In genomic region chr1:236179634-236180033, GRCh38 we compare ENCODE assay signal across 30 cellular contexts.
"Had no signal": no experiment of that assay in that cellular context is flagged by ENCODE, and none has a peak within 500 bp of the region (broad histone marks: within the 10 kb centered on the region; RNA-seq: fewer than 3 reads in every experiment).

No MANE protein-coding gene starts in this region.

- H3K4me1 ChIP-seq: prostate gland, right atrium auricular region, right lobe of liver, sigmoid colon, suprapubic skin, testis, tibial artery, vagina had no signal

- FAIRE-seq: pancreas, small intestine, urothelium cell line had no signal

- H3K27me3 ChIP-seq: neutrophil, pancreas, right atrium auricular region, right lobe of liver, sigmoid colon, suprapubic skin, testis, tibial artery, transverse colon, vagina had no signal

- H3K36me3 Mint-ChIP-seq: natural killer cell had no signal

- H3K36me3 ChIP-seq: neutrophil, pancreas, prostate gland had no signal

- DNase-seq: naive thymus-derived CD4-positive, alpha-beta T cell; natural killer cell; nucleus accumbens; pancreas; retina; right lobe of liver; sigmoid colon; small intestine; stimulated activated CD4-positive, alpha-beta T cell treated with anti-CD3 and anti-CD28 coated beads, Interleukin-15, amount 100 ng/mL, for 24 hours; stimulated activated CD4-positive, alpha-beta T cell treated with anti-CD3 and anti-CD28 coated beads, Interleukin-2, amount 100 ng/mL, for 24 hours; stimulated activated CD4-positive, alpha-beta T cell treated with anti-CD3 and anti-CD28 coated beads, Interleukin-2, amount 100 ng/mL, for 48 hours; stimulated activated CD4-positive, alpha-beta T cell treated with anti-CD3 and anti-CD28 coated beads, Interleukin-4, amount 100 ng/mL, for 4 hours; stimulated activated CD8-positive, alpha-beta memory T cell treated with anti-CD3 and anti-CD28 coated beads, Interleukin-4, amount 100 ng/mL, for 48 hours; stimulated activated naive CD4-positive, alpha-beta T cell; stimulated activated naive CD8-positive, alpha-beta T cell treated with anti-CD3 and anti-CD28 coated beads, Interleukin-15, amount 100 ng/mL, for 72 hours; stimulated activated naive CD8-positive, alpha-beta T cell treated with anti-CD3 and anti-CD28 coated beads, Interleukin-15, Interleukin-2, amounts not matched to agents 100 U/mL and 50 U/mL, for 24 hours; substantia nigra; testis; tibial artery; transverse colon had no signal

- H3K9me3 ChIP-seq: neutrophil, pancreas, prostate gland, right atrium auricular region, right lobe of liver, sigmoid colon, suprapubic skin, testis, tibial artery, transverse colon, vagina had no signal

- H3K4me3 ChIP-seq: pancreas, prostate gland, right atrium auricular region, right lobe of liver, sigmoid colon, suprapubic skin, testis, tibial artery, transverse colon, vagina had no signal

- H3K4me1 Mint-ChIP-seq: natural killer cell had no signal

- H3K27ac Mint-ChIP-seq: naive thymus-derived CD4-positive, alpha-beta T cell; natural killer cell; nephron; stimulated activated memory B cell treated with anti-CD40 and anti-IgM and Interleukin-4, amounts not matched to agents 10 μg/mL and 1 μg/mL and 100 μg/mL, for 72 hours; stimulated activated naive CD8-positive, alpha-beta T cell treated with anti-CD3 and anti-CD28 coated beads, Interleukin-15, amount 100 ng/mL, for 72 hours; type B pancreatic cell had no signal

- H3K27ac ChIP-seq: neutrophil, pancreas, prostate gland, right atrium auricular region, right lobe of liver, sigmoid colon, suprapubic skin, testis, tibial artery, transverse colon, vagina had no signal

- H3K4me3 Mint-ChIP-seq: naive thymus-derived CD4-positive, alpha-beta T cell; natural killer cell; nephron; neural crest cell; stimulated activated memory B cell treated with anti-CD40 and anti-IgM and Interleukin-4, amounts not matched to agents 10 μg/mL and 1 μg/mL and 100 μg/mL, for 72 hours; stimulated activated naive CD8-positive, alpha-beta T cell treated with anti-CD3 and anti-CD28 coated beads, Interleukin-15, amount 100 ng/mL, for 72 hours; type B pancreatic cell had no signal

- H3K9me3 Mint-ChIP-seq: naive thymus-derived CD4-positive, alpha-beta T cell; natural killer cell; nephron; neural crest cell; stimulated activated memory B cell treated with anti-CD40 and anti-IgM and Interleukin-4, amounts not matched to agents 10 μg/mL and 1 μg/mL and 100 μg/mL, for 72 hours; stimulated activated naive CD8-positive, alpha-beta T cell treated with anti-CD3 and anti-CD28 coated beads, Interleukin-15, amount 100 ng/mL, for 72 hours; type B pancreatic cell had no signal

- H3K27me3 Mint-ChIP-seq: naive thymus-derived CD4-positive, alpha-beta T cell; stimulated activated naive CD8-positive, alpha-beta T cell treated with anti-CD3 and anti-CD28 coated beads, Interleukin-15, amount 100 ng/mL, for 72 hours; type B pancreatic cell had no signal
